1 cellular context compared by ENCODE assay signal in the genomic region with DNA sequence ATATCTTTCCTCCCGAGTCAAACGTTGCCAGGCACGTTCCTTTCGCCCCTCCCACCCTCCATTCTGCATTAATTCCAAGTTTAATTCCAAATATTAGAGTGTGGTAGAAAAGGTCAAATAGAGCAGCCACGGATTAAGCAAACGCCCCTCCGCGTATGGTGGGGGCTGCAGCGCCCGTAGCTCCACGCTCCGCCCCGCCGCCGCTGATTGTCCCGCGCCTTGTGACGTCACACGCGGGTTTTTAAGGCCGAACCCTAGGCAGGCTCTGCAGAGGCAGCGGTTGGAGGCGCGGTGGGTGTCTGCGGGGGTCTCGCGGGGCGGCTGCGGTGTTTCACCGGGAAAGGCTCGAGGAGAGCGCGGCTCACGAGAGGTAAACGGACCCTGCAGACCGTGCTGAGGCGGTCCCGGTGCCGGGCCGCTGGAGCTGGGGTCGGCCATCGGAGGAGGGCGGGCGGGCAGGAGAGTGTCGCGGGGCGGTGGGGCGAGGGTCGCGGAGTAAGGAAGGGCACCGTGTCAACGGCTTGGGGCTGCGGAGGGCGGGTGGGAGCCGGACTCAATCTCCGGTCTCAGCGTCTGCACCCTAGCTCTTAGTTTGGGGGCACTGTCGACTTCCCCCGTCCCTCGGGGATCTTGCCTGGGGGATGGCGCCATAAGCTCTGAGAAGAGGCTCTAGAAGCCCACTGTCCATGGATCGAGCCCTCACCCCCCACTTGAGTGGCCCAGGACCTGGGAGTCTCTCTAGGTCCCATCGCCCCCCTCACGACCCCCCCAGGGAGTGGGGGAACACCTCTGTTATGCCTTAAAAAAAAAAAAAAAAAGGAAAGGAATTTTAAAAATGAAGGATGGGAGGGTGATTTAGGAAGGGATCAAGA.
A peak's percentile ranks its signal among the peaks of the same experiment; 100 is the strongest.
TF ChIP-seq lines count a peak whose summit lies in the region.

A gene with protein sequence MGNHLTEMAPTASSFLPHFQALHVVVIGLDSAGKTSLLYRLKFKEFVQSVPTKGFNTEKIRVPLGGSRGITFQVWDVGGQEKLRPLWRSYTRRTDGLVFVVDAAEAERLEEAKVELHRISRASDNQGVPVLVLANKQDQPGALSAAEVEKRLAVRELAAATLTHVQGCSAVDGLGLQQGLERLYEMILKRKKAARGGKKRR (plus strand): TSS at position 270 of the 872 bp plus-strand sequence. CDS start 740 bp downstream, outside the sequence.

TF ChIP-seq in SK-N-SH, 30 proteins besides CTCF, POLR2A, EP300 and RAD21 (continued from another document):
- peak; percentile 94 for TF ChIP-seq TAF1 (IDR thresholded peaks at IDR 0.05; ENCODE audit: borderline replicate concordance, low read depth, low read length)
- no peak for TF ChIP-seq USF1 (IDR thresholded peaks at IDR 0.05; ENCODE audit: borderline replicate concordance, low read depth)
- TF ChIP-seq POLR2AphosphoS5 (IDR thresholded peaks at IDR 0.05; ENCODE audit: low read depth, low read length), result peak; percentile 100
- TF ChIP-seq SIN3A (IDR thresholded peaks at IDR 0.05; ENCODE audit: borderline replicate concordance, low read depth, low read length), result peak; percentile 87; the same call in 1 of the 2 replicates
- TF ChIP-seq, protein P1, sequence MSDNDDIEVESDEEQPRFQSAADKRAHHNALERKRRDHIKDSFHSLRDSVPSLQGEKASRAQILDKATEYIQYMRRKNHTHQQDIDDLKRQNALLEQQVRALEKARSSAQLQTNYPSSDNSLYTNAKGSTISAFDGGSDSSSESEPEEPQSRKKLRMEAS (IDR thresholded peaks at IDR 0.05; ENCODE audit: low read depth), result 0 out of 2 replicates have a peak, but pooled peaks have one; percentile 30
TF ChIP-seq in SK-N-SH: peak in this region for 11.
